ENCODE assay signal across 1 cellular context in genomic region chr4:82523179-82523578, GRCh38.
TF ChIP-seq lines count a peak whose summit lies in the region.

No MANE protein-coding gene starts in this region.

TF ChIP-seq in WTC11, 78 proteins besides CTCF, POLR2A, EP300 and RAD21 (continued from another document):
- TF ChIP-seq AFF4 (CRISPR knock-in tag; IDR thresholded peaks at IDR 0.05; ENCODE audit: borderline replicate concordance) (no peak), ATF1 (CRISPR knock-in tag; IDR thresholded peaks at IDR 0.05) (no peak), CBFB (CRISPR knock-in tag; IDR thresholded peaks at IDR 0.05; ENCODE audit: low read depth) (no peak)
